1 cellular context compared by ENCODE assay signal in genomic region chr12:57836442-57837375, GRCh38.
TF ChIP-seq lines count a peak whose summit lies in the region.

No MANE protein-coding gene starts in this region.

TF ChIP-seq in WTC11, 78 proteins besides CTCF, POLR2A, EP300 and RAD21 (continued from another document):
- no peak for TF ChIP-seq AFF4 (CRISPR knock-in tag; IDR thresholded peaks at IDR 0.05; ENCODE audit: borderline replicate concordance)
- TF ChIP-seq OVOL2 (CRISPR knock-in tag; IDR thresholded peaks at IDR 0.05; ENCODE audit: borderline replicate concordance), result no peak
- TF ChIP-seq HMGA2 (CRISPR knock-in tag; IDR thresholded peaks at IDR 0.05), result no peak
- TF ChIP-seq CREM (CRISPR knock-in tag; IDR thresholded peaks at IDR 0.05), result no peak
- TF ChIP-seq ERG (CRISPR knock-in tag; IDR thresholded peaks at IDR 0.05), result no peak
- no peak for TF ChIP-seq SMAD4 (CRISPR knock-in tag; IDR thresholded peaks at IDR 0.05)
- no peak for TF ChIP-seq ZNF425 (CRISPR knock-in tag; conservative IDR thresholded peaks at IDR 0.05)
- peak; percentile 41; the same call in 1 of the 2 replicates for TF ChIP-seq ETV6 (CRISPR knock-in tag; IDR thresholded peaks at IDR 0.05)
- no peak for TF ChIP-seq ZBTB43 (CRISPR knock-in tag; IDR thresholded peaks at IDR 0.05)
- TF ChIP-seq CBFB (CRISPR knock-in tag; IDR thresholded peaks at IDR 0.05; ENCODE audit: low read depth), result no peak
- no peak for TF ChIP-seq JUN (CRISPR knock-in tag; IDR thresholded peaks at IDR 0.05)
- TF ChIP-seq NFE2L1 (CRISPR knock-in tag; IDR thresholded peaks at IDR 0.05), result no peak
TF ChIP-seq in WTC11: peak in this region for 7.
